9 cellular contexts compared by ENCODE assay signal in the genomic region with DNA sequence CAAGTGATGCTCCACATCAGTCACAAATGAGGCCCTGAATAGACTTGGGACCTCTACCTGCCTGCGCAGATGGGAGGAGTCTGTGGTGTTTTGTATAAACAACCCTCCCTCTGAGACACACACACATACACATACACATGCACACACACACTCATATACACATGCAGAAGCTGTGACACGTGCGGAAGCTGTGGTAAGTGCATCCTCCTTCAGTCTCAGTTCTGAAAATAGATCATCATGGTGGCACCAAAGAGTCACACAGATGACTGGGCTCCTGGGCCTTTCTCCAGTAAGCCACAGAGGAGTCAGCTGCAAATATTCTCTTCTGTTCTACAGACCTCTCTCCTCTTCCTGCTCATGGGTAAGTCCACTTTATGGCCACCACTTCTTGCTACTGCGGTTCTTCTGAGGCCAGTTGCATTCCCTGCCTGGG.
DNase-seq lines count a peak whose midpoint lies in the region; ATAC-seq lines count a peak whose summit lies in the region.
"Had no signal": no experiment of that assay in that cellular context is flagged by ENCODE, and none has a peak within 500 bp of the region (broad histone marks: within the 10 kb centered on the region; RNA-seq: fewer than 3 reads in every experiment).

A gene with protein sequence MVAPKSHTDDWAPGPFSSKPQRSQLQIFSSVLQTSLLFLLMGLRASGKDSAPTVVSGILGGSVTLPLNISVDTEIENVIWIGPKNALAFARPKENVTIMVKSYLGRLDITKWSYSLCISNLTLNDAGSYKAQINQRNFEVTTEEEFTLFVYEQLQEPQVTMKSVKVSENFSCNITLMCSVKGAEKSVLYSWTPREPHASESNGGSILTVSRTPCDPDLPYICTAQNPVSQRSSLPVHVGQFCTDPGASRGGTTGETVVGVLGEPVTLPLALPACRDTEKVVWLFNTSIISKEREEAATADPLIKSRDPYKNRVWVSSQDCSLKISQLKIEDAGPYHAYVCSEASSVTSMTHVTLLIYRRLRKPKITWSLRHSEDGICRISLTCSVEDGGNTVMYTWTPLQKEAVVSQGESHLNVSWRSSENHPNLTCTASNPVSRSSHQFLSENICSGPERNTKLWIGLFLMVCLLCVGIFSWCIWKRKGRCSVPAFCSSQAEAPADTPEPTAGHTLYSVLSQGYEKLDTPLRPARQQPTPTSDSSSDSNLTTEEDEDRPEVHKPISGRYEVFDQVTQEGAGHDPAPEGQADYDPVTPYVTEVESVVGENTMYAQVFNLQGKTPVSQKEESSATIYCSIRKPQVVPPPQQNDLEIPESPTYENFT (plus strand): TSS at position 224 of the 433 bp plus-strand sequence. CDS start 14 bp downstream, at position 238.

- intact Hi-C loops in dendritic cell treated with granulocyte-macrophage colony-stimulating factor and Interleukin-4, amounts not matched to agents 40 ng/mL and 50 ng/mL, for 4 days (cut with micrococcal nuclease) = no loop called here

- peaks cover 62% of the 10 kb centered on the region for H3K4me1 Mint-ChIP-seq in T-helper 1 cell treated with Interleukin-12 subunit alpha and Interleukin-12 subunit beta and Interleukin-4 antibody, amounts not matched to agents 30 μg/mL and 1 μg/mL, for 36 hours (ENCODE audit: low read depth)
- peaks cover 23% of the 10 kb centered on the region for H3K4me1 Mint-ChIP-seq in dendritic cell treated with granulocyte-macrophage colony-stimulating factor and Interleukin-4, amounts not matched to agents 40 ng/mL and 50 ng/mL, for 4 days (ENCODE audit: low read depth)

- H3K9me3 Mint-ChIP-seq in T-helper 1 cell treated with Interleukin-12 subunit alpha and Interleukin-12 subunit beta and Interleukin-4 antibody, amounts not matched to agents 30 μg/mL and 1 μg/mL, for 36 hours = no peaks in the 10 kb centered on the region
- no peaks in the 10 kb centered on the region for H3K9me3 Mint-ChIP-seq in dendritic cell treated with granulocyte-macrophage colony-stimulating factor and Interleukin-4, amounts not matched to agents 40 ng/mL and 50 ng/mL, for 4 days

- DNase-seq in stimulated activated CD8-positive, alpha-beta memory T cell treated with anti-CD3 and anti-CD28 coated beads, Interleukin-2, amount 100 ng/mL, for 1 hour (ENCODE audit: low read depth in 2 of 2) = peak; percentile 44 to 55
- DNase-seq in NCI-H82 treated with DMSO at 0.1 percent for 48 hours (lab: John Stamatoyannopoulos, UW; ENCODE audit: unreplicated experiment) = no peak
- DNase-seq in SKM-1 treated with dmso at 0.1 percent for 144 hours (lab: John Stamatoyannopoulos, UW; ENCODE audit: unreplicated experiment) = no peak
- no peak for DNase-seq in DMS 273 treated with DMSO at 0.1 percent for 48 hours (lab: John Stamatoyannopoulos, UW)

- no peaks in the 10 kb centered on the region for H3K36me3 Mint-ChIP-seq in T-helper 1 cell treated with Interleukin-12 subunit alpha and Interleukin-12 subunit beta and Interleukin-4 antibody, amounts not matched to agents 30 μg/mL and 1 μg/mL, for 36 hours (ENCODE audit: low read depth)
- no peaks in the 10 kb centered on the region for H3K36me3 Mint-ChIP-seq in dendritic cell treated with granulocyte-macrophage colony-stimulating factor and Interleukin-4, amounts not matched to agents 40 ng/mL and 50 ng/mL, for 4 days (ENCODE audit: low read depth)

- H3K27ac Mint-ChIP-seq in T-helper 1 cell treated with Interleukin-12 subunit alpha and Interleukin-12 subunit beta and Interleukin-4 antibody, amounts not matched to agents 30 μg/mL and 1 μg/mL, for 36 hours = peak within 1 kb of the TSS; percentile 90
- peak within 1 kb of the TSS; percentile 82 for H3K27ac Mint-ChIP-seq in dendritic cell treated with granulocyte-macrophage colony-stimulating factor and Interleukin-4, amounts not matched to agents 40 ng/mL and 50 ng/mL, for 4 days

- peaks cover 17% of the 10 kb centered on the region for H3K27me3 Mint-ChIP-seq in T-helper 1 cell treated with Interleukin-12 subunit alpha and Interleukin-12 subunit beta and Interleukin-4 antibody, amounts not matched to agents 30 μg/mL and 1 μg/mL, for 36 hours (ENCODE audit: low read depth)
- H3K27me3 Mint-ChIP-seq in dendritic cell treated with granulocyte-macrophage colony-stimulating factor and Interleukin-4, amounts not matched to agents 40 ng/mL and 50 ng/mL, for 4 days = no peaks in the 10 kb centered on the region

- ATAC-seq in GM18858 (IDR thresholded peaks at IDR 0.05; ENCODE audit: unreplicated experiment) (peak; percentile 61), HG02885 (IDR thresholded peaks at IDR 0.05; ENCODE audit: poor library complexity, unreplicated experiment) (peak; percentile 79)
- ATAC-seq: gastrocnemius medialis had no signal

- H3K4me3 Mint-ChIP-seq in T-helper 1 cell treated with Interleukin-12 subunit alpha and Interleukin-12 subunit beta and Interleukin-4 antibody, amounts not matched to agents 30 μg/mL and 1 μg/mL, for 36 hours = peak within 1 kb of the TSS; percentile 74
- no peak within 1 kb of the TSS for H3K4me3 Mint-ChIP-seq in dendritic cell treated with granulocyte-macrophage colony-stimulating factor and Interleukin-4, amounts not matched to agents 40 ng/mL and 50 ng/mL, for 4 days

Comparison
In these comparisons a context has a peak if more than half of its experiments do, and no peak if none do; other contexts are left out.
1. DNase-seq: peak in stimulated activated CD8-positive, alpha-beta memory T cell treated with anti-CD3 and anti-CD28 coated beads, Interleukin-2, amount 100 ng/mL, for 1 hour (2 of 2); none in NCI-H82 treated with DMSO at 0.1 percent for 48 hours (single experiment), SKM-1 treated with dmso at 0.1 percent for 144 hours (single experiment) and DMS 273 treated with DMSO at 0.1 percent for 48 hours (single experiment).